Comparison of ENCODE assay signal across 1 cellular context in the genomic region with DNA sequence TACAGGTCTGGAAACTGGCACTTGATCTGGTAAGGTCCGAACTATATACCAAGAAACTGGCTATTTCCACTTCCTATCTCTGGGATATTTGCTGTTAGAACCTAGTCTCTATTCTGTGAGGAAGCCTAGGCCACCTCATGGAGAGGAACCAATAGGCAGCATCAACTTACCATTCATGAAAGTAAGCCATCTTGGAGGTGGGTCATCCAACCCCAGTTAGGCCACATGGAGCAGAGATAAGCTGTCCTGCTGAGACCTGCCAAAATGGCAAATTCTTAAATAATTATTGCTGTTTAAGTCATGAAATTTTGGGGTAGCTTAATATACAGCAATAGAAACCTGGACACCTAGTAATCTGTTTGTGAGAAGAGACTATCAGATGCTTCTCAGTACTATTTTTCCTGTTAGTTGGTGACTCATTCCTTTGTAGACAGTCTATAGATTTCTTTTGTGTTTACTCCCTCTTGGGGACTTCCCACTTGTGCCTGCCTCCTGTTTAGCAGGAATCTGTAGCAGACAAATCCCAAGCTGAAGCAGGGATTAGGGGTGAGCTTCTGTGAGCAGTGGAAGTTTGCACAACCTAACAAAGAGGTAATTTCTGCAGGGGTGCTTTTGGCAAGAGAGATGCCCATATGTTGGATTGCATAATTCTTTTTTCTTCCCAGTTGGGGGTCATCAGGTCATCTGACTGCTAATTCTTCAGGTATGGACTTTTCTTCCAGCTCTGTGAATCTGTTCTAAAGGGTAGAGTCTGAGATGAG.
TF ChIP-seq lines count a peak whose summit lies in the region.

No MANE protein-coding gene starts in this region.

TF ChIP-seq in K562, 482 proteins besides CTCF, POLR2A, EP300 and RAD21 (continued from another document):
- TF ChIP-seq, protein P1, sequence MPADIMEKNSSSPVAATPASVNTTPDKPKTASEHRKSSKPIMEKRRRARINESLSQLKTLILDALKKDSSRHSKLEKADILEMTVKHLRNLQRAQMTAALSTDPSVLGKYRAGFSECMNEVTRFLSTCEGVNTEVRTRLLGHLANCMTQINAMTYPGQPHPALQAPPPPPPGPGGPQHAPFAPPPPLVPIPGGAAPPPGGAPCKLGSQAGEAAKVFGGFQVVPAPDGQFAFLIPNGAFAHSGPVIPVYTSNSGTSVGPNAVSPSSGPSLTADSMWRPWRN (IDR thresholded peaks at IDR 0.05; ENCODE audit: low read depth): no peak
- TF ChIP-seq ZNF699 (CRISPR knock-in tag; IDR thresholded peaks at IDR 0.05; ENCODE audit: insufficient replicate concordance) (no peak), FOS (IDR thresholded peaks at IDR 0.05; ENCODE audit: extremely low read depth, insufficient read length) (peak; percentile 2), JUNB (CRISPR knock-in tag; conservative IDR thresholded peaks at IDR 0.05) (no peak), ZNF592 (IDR thresholded peaks at IDR 0.05) (peak; percentile 30; the same call in 1 of the 2 replicates), RNF2 (IDR thresholded peaks at IDR 0.05) (no peak), ZNF175 (CRISPR knock-in tag; IDR thresholded peaks at IDR 0.05; ENCODE audit: low read depth) (no peak), NR2C2 (CRISPR knock-in tag; IDR thresholded peaks at IDR 0.05) (no peak), NR2C2 (tag; IDR thresholded peaks at IDR 0.05) (0 out of 2 replicates have a peak, but pooled peaks have one; percentile 29), DLX4 (CRISPR knock-in tag; IDR thresholded peaks at IDR 0.05) (no peak), SMARCA4 (IDR thresholded peaks at IDR 0.05) (peak; percentile 31; the same call in 1 of the 2 replicates), JUN (IDR thresholded peaks at IDR 0.05; ENCODE audit: borderline replicate concordance, low read depth, low read length) (0 out of 2 replicates have a peak, but pooled peaks have one; percentile 56), JUN (CRISPR knock-in tag; IDR thresholded peaks at IDR 0.05; ENCODE audit: borderline replicate concordance) (no peak), ZNF583 (CRISPR knock-in tag; IDR thresholded peaks at IDR 0.05) (no peak), KDM1A (IDR thresholded peaks at IDR 0.05) (no peak)
TF ChIP-seq in K562: peak in this region for 15.
